8 cellular contexts compared by ENCODE assay signal in the genomic region with DNA sequence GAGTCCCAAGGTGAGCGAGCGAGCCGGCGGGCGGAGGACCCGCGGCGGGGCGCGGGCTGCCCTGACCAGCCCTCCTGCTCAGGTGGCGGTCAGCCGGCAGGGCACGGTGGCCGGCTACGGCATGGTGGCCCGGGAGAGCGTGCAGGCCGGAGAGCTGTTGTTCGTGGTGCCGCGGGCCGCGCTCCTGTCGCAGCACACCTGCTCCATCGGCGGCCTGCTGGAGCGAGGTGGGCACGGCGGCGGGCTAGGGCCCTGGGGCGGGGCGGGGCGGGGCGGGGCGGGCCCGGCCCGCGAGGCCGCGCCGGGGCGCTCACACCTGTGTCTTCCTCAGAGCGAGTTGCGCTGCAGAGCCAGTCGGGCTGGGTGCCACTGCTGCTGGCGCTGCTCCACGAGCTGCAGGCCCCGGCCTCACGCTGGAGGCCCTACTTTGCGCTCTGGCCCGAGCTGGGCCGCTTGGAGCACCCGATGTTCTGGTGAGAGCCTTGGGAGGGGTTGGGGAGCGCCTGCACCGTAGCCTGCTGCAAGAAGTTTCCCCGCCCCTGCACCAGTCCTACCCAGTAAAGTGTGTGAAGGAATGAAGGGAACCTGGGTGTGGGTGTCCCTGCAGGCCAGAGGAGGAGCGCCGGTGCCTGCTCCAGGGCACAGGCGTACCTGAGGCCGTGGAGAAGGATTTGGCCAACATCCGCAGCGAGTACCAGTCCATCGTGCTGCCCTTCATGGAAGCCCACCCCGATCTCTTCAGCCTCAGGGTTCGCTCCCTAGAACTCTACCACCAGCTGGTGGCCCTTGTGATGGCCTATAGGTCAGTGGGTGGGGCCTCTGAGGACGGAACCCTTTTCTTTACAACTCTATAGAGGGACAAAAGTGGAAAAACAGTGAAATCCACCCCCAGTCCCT. TPM values are rescaled to one million over a fixed set of nuclear protein-coding genes. Genes with fewer than 3 reads are reported as not detected.
A peak's percentile ranks its signal among the peaks of the same experiment; 100 is the strongest.
DNase-seq lines count a peak whose midpoint lies in the region; ATAC-seq and TF ChIP-seq lines count a peak whose summit lies in the region.

No MANE protein-coding gene starts in this region.

- H3K4me3 ChIP-seq in right atrium auricular region (peak overlapping the region; percentile 73 to 88), gastrocnemius medialis (peak overlapping the region; percentile 84 to 98 (median 90))

- no peaks in the 10 kb centered on the region for H3K9me3 Mint-ChIP-seq in activated naive CD8-positive, alpha-beta T cell treated with anti-CD3 and anti-CD28 coated beads for 36 hours

- H3K4me1 ChIP-seq in right atrium auricular region (peaks cover 0 to 18% of the 10 kb centered on the region in 2 donors), gastrocnemius medialis (peaks cover 11 to 21% of the 10 kb centered on the region in 2 donors)

- TF ChIP-seq CTCF in right atrium auricular region (IDR thresholded peaks at IDR 0.05): no peak
- no peak for TF ChIP-seq CTCF in gastrocnemius medialis (IDR thresholded peaks at IDR 0.05 in 4 of 5, conservative IDR thresholded peaks at IDR 0.05 in 1 of 5)

- H3K27ac Mint-ChIP-seq in activated naive CD8-positive, alpha-beta T cell treated with anti-CD3 and anti-CD28 coated beads for 36 hours: peak overlapping the region; percentile 85

- H3K36me3 ChIP-seq in right atrium auricular region: peaks cover 37% of the 10 kb centered on the region
- H3K36me3 ChIP-seq in gastrocnemius medialis: peaks cover 0 to 39% of the 10 kb centered on the region in 2 donors

- peaks cover 40% of the 10 kb centered on the region for H3K4me1 Mint-ChIP-seq in activated naive CD8-positive, alpha-beta T cell treated with anti-CD3 and anti-CD28 coated beads for 36 hours

- H3K27ac ChIP-seq in right atrium auricular region (peak overlapping the region; percentile 73 to 75), gastrocnemius medialis (peak overlapping the region; percentile 91 to 98 (median 94))

- no peak for TF ChIP-seq POLR2A in gastrocnemius medialis (IDR thresholded peaks at IDR 0.05)

- in situ Hi-C loops in gastrocnemius medialis (cut with MboI; ENCODE audit: low sequenced_read_pairs in 4 of 4): loop anchor here in 3 of 4 donors (10.0 to 25.0 kb wide), 3 partner anchors 109 to 221 kb away; a partner anchor contains a TSS

- H3K4me3 Mint-ChIP-seq in activated naive CD8-positive, alpha-beta T cell treated with anti-CD3 and anti-CD28 coated beads for 36 hours: peak overlapping the region; percentile 96

- H3K27me3 Mint-ChIP-seq in activated naive CD8-positive, alpha-beta T cell treated with anti-CD3 and anti-CD28 coated beads for 36 hours: no peaks in the 10 kb centered on the region

- H3K36me3 Mint-ChIP-seq in activated naive CD8-positive, alpha-beta T cell treated with anti-CD3 and anti-CD28 coated beads for 36 hours: peaks cover 25% of the 10 kb centered on the region

- intact Hi-C loops in gastrocnemius medialis (cut with DNase I; ENCODE audit: low total_unique reads): loop anchor here (1.0 to 2.0 kb wide), 2 partner anchors 17 to 114 kb away; no protein-coding TSS in a partner anchor

- DNase-seq in NCI-H82 (lab: John Stamatoyannopoulos, UW) (peak; percentile 46), NCI-H82 treated with DMSO at 0.1 percent for 48 hours (lab: John Stamatoyannopoulos, UW; ENCODE audit: unreplicated experiment) (no peak), NCI-H748 (lab: John Stamatoyannopoulos, UW; ENCODE audit: unreplicated experiment) (peak; percentile 61), right atrium auricular region (ENCODE audit: low spot score) (no peak), gastrocnemius medialis (peak in 1 of 2 donors; percentile 57), NCI-H524 treated with DMSO at 0.1 percent for 48 hours (lab: John Stamatoyannopoulos, UW) (no peak)
- peak; percentile 65 for DNase-seq in activated naive CD8-positive, alpha-beta T cell treated with anti-CD3 and anti-CD28 coated beads for 36 hours

- ATAC-seq in HG02798 (IDR thresholded peaks at IDR 0.05; ENCODE audit: poor library complexity, unreplicated experiment): peak; percentile 28
- peak; percentile 18 to 45 for ATAC-seq in gastrocnemius medialis

- no peaks in the 10 kb centered on the region for H3K27me3 ChIP-seq in right atrium auricular region
- no peaks in the 10 kb centered on the region for H3K27me3 ChIP-seq in gastrocnemius medialis

- H3K9me3 ChIP-seq in right atrium auricular region: no peaks in the 10 kb centered on the region
- H3K9me3 ChIP-seq in gastrocnemius medialis: no peaks in the 10 kb centered on the region

RNA-seq across cellular contexts. Expression of a gene that starts 0.8 kb away (rescaled TPM):
- total RNA-seq in activated naive CD8-positive, alpha-beta T cell treated with anti-CD3 and anti-CD28 coated beads for 36 hours: 10 to 100 TPM; 18.7 to 20.2 TPM
- total RNA-seq in right atrium auricular region (10 to 100 TPM; 11.9 to 12.9 TPM), gastrocnemius medialis (10 to 100 TPM; 30.8 to 40.2 (median 38.4) TPM)

RNA-seq across cellular contexts. Expression of a gene that starts 16.2 kb away (rescaled TPM):
- 1 to 10 TPM; 6.8 to 7.3 TPM for total RNA-seq in activated naive CD8-positive, alpha-beta T cell treated with anti-CD3 and anti-CD28 coated beads for 36 hours
- total RNA-seq in right atrium auricular region (100 to 1,000 TPM; 163 to 238 TPM), gastrocnemius medialis (10 to 100 TPM in 2 of 4 donors, 1 to 10 TPM in 2; 2.0 to 13.3 (median 6.5) TPM)

Comparison
In these comparisons a context has a peak if more than half of its experiments do, and no peak if none do; other contexts are left out.
1. DNase-seq: peak in NCI-H82 (single experiment), NCI-H748 (single experiment) and activated naive CD8-positive, alpha-beta T cell treated with anti-CD3 and anti-CD28 coated beads for 36 hours (single experiment); none in NCI-H82 treated with DMSO at 0.1 percent for 48 hours (single experiment), right atrium auricular region (single experiment) and NCI-H524 treated with DMSO at 0.1 percent for 48 hours (single experiment).
2. RNA of a gene that starts 16.2 kb away (total RNA-seq): 163 to 238 TPM in right atrium auricular region; 2.0 to 13.3 TPM in gastrocnemius medialis and 6.8 to 7.3 TPM in activated naive CD8-positive, alpha-beta T cell treated with anti-CD3 and anti-CD28 coated beads for 36 hours; every median in the first group is over 10 times any median in the second.